ENCODE assay signal across 20 cellular contexts in genomic region chr16:27414803-27415431, GRCh38. TPM values are rescaled to one million over a fixed set of nuclear protein-coding genes. Genes with fewer than 3 reads are reported as not detected.
DNase-seq lines count a peak whose midpoint lies in the region; ATAC-seq, FAIRE-seq and TF ChIP-seq lines count a peak whose summit lies in the region.
"Had no signal": no experiment of that assay in that cellular context is flagged by ENCODE, and none has a peak within 500 bp of the region (broad histone marks: within the 10 kb centered on the region; RNA-seq: fewer than 3 reads in every experiment).

No MANE protein-coding gene starts in this region.

- TF ChIP-seq POLR2A in NB4 (IDR thresholded peaks at IDR 0.05; ENCODE audit: extremely low read depth, insufficient read length) (no peak), GM12892 (IDR thresholded peaks at IDR 0.05; ENCODE audit: low read depth, low read length) (no peak)

- H3K4me3 ChIP-seq in NB4 (ENCODE audit: low read depth, low read length): no peak overlapping the region
- H3K4me3 ChIP-seq: colonic mucosa, MG63 had no signal

- H3K36me3 Mint-ChIP-seq in activated naive CD4-positive, alpha-beta T cell treated with anti-CD3 and anti-CD28 coated beads, Interleukin-2, amount 50 U/mL, for 72 hours: peaks cover 67 to 87% of the 10 kb centered on the region in 2 donors
- peaks cover 48% of the 10 kb centered on the region for H3K36me3 Mint-ChIP-seq in central memory CD8-positive, alpha-beta T cell (ENCODE audit: insufficient read depth)
- H3K36me3 Mint-ChIP-seq in activated T-helper 2 cell treated with anti-CD3 and anti-CD28 coated beads, Interferon-gamma antibody, Interleukin-2, Interleukin-4, amounts not matched to agents 10 μg/mL and 5 μg/mL and 100 μg/mL, durations not matched to agents 14 hours and 24 hours and 36 hours (ENCODE audit: low read depth): peaks cover 91% of the 10 kb centered on the region

- H3K27me3 Mint-ChIP-seq in central memory CD8-positive, alpha-beta T cell: no peaks in the 10 kb centered on the region
- no peaks in the 10 kb centered on the region for H3K27me3 Mint-ChIP-seq in activated T-helper 2 cell treated with anti-CD3 and anti-CD28 coated beads, Interferon-gamma antibody, Interleukin-2, Interleukin-4, amounts not matched to agents 10 μg/mL and 5 μg/mL and 100 μg/mL, durations not matched to agents 14 hours and 24 hours and 36 hours (ENCODE audit: low read depth)

- no peak for FAIRE-seq in GM12892 (lab: Jason Lieb, UNC)

- peaks cover 7 to 28% of the 10 kb centered on the region in 2 donors for H3K9me3 Mint-ChIP-seq in activated naive CD4-positive, alpha-beta T cell treated with anti-CD3 and anti-CD28 coated beads, Interleukin-2, amount 50 U/mL, for 72 hours
- H3K9me3 Mint-ChIP-seq in central memory CD8-positive, alpha-beta T cell: no peaks in the 10 kb centered on the region
- peaks cover 46% of the 10 kb centered on the region for H3K9me3 Mint-ChIP-seq in activated T-helper 2 cell treated with anti-CD3 and anti-CD28 coated beads, Interferon-gamma antibody, Interleukin-2, Interleukin-4, amounts not matched to agents 10 μg/mL and 5 μg/mL and 100 μg/mL, durations not matched to agents 14 hours and 24 hours and 36 hours

- peaks cover 63% of the 10 kb centered on the region for H3K4me1 Mint-ChIP-seq in central memory CD8-positive, alpha-beta T cell
- H3K4me1 Mint-ChIP-seq in activated T-helper 2 cell treated with anti-CD3 and anti-CD28 coated beads, Interferon-gamma antibody, Interleukin-2, Interleukin-4, amounts not matched to agents 10 μg/mL and 5 μg/mL and 100 μg/mL, durations not matched to agents 14 hours and 24 hours and 36 hours (ENCODE audit: low read depth): peaks cover 37% of the 10 kb centered on the region

- ATAC-seq in activated naive CD4-positive, alpha-beta T cell treated with anti-CD3 and anti-CD28 coated beads, Interleukin-2, amount 50 U/mL, for 72 hours: no peak
- ATAC-seq in central memory CD8-positive, alpha-beta T cell (replicated peaks; ENCODE audit: extremely low read depth, poor library complexity, severe bottlenecking): no peak
- ATAC-seq in HG03039 (IDR thresholded peaks at IDR 0.05; ENCODE audit: unreplicated experiment): no peak
- ATAC-seq: foreskin keratinocyte, sciatic nerve had no signal

- intact Hi-C loops in activated T-helper 2 cell treated with anti-CD3 and anti-CD28 coated beads, Interferon-gamma antibody, Interleukin-2, Interleukin-4, amounts not matched to agents 10 μg/mL and 5 μg/mL and 100 μg/mL, durations not matched to agents 14 hours and 24 hours and 36 hours (cut with micrococcal nuclease): no loop called here

- H3K27ac Mint-ChIP-seq in activated naive CD4-positive, alpha-beta T cell treated with anti-CD3 and anti-CD28 coated beads, Interleukin-2, amount 50 U/mL, for 72 hours: peak overlapping the region; percentile 67 to 86
- H3K27ac Mint-ChIP-seq in central memory CD8-positive, alpha-beta T cell (ENCODE audit: low read depth): peak overlapping the region; percentile 1
- H3K27ac Mint-ChIP-seq in activated T-helper 2 cell treated with anti-CD3 and anti-CD28 coated beads, Interferon-gamma antibody, Interleukin-2, Interleukin-4, amounts not matched to agents 10 μg/mL and 5 μg/mL and 100 μg/mL, durations not matched to agents 14 hours and 24 hours and 36 hours: no peak overlapping the region

- DNase-seq in activated naive CD4-positive, alpha-beta T cell treated with anti-CD3 and anti-CD28 coated beads, Interleukin-2, amount 50 U/mL, for 72 hours (ENCODE audit: low spot score in 2 of 2): no peak
- DNase-seq in activated naive CD4-positive, alpha-beta T cell treated with anti-CD3 and anti-CD28 coated beads, Interleukin-2, amount 50 U/mL, for 16 hours: no peak
- DNase-seq in NB4 (ENCODE audit: low read depth): peak; percentile 37
- no peak for DNase-seq in central memory CD8-positive, alpha-beta T cell (ENCODE audit: low spot score in 2 of 2)
- DNase-seq in 8988T: no peak
- DNase-seq in GM12892 (ENCODE audit: insufficient read length): no peak
- DNase-seq in activated T-helper 2 cell treated with anti-CD3 and anti-CD28 coated beads, Interferon-gamma antibody, Interleukin-2, Interleukin-4, amounts not matched to agents 10 μg/mL and 5 μg/mL and 100 μg/mL, durations not matched to agents 14 hours and 24 hours and 36 hours (ENCODE audit: low spot score): no peak
- DNase-seq: activated CD4-positive, alpha-beta T cell treated with anti-CD3 and anti-CD28 coated beads for 1 hour; activated T-cell treated with anti-CD3 and anti-CD28 coated beads, Interleukin-2, amount 50 U/mL, for 48 hours; anterior cingulate cortex; BE2C; colonic mucosa; foreskin keratinocyte; MG63; NCI-H2081 treated with DMSO at 0.1 percent for 48 hours; NCI-H69; stimulated activated CD4-positive, alpha-beta T cell treated with anti-CD3 and anti-CD28 coated beads, Interleukin-1b, Interleukin-23, amount 100 ng/mL, for 48 hours; T-helper 2 cell had no signal

- no peak overlapping the region for H3K4me3 Mint-ChIP-seq in central memory CD8-positive, alpha-beta T cell
- no peak overlapping the region for H3K4me3 Mint-ChIP-seq in activated T-helper 2 cell treated with anti-CD3 and anti-CD28 coated beads, Interferon-gamma antibody, Interleukin-2, Interleukin-4, amounts not matched to agents 10 μg/mL and 5 μg/mL and 100 μg/mL, durations not matched to agents 14 hours and 24 hours and 36 hours (ENCODE audit: low read depth)

- no peak for TF ChIP-seq CTCF in NB4 (IDR thresholded peaks at IDR 0.05; ENCODE audit: low read depth, low read length)

RNA-seq across cellular contexts. Expression of gene IL21R, which starts 12.9 kb away (rescaled TPM):
- 100 to 1,000 TPM; 103 to 106 TPM for total RNA-seq in activated naive CD4-positive, alpha-beta T cell treated with anti-CD3 and anti-CD28 coated beads, Interleukin-2, amount 50 U/mL, for 72 hours
- polyA plus RNA-seq in GM12892 (2012; ENCODE audit: missing spikeins): 31.5 TPM
- 84.2 and 84.5 TPM in 2 replicates for total RNA-seq in activated T-helper 2 cell treated with anti-CD3 and anti-CD28 coated beads, Interferon-gamma antibody, Interleukin-2, Interleukin-4, amounts not matched to agents 10 μg/mL and 5 μg/mL and 100 μg/mL, durations not matched to agents 14 hours and 24 hours and 36 hours
